9 cellular contexts compared by ENCODE assay signal in genomic region chr1:26177182-26177684, GRCh38. TPM values are rescaled to one million over a fixed set of nuclear protein-coding genes. Genes with fewer than 3 reads are reported as not detected.
DNase-seq lines count a peak whose midpoint lies in the region; ATAC-seq and TF ChIP-seq lines count a peak whose summit lies in the region.
"Had no signal": no experiment of that assay in that cellular context is flagged by ENCODE, and none has a peak within 500 bp of the region (broad histone marks: within the 10 kb centered on the region; RNA-seq: fewer than 3 reads in every experiment).

A gene with protein sequence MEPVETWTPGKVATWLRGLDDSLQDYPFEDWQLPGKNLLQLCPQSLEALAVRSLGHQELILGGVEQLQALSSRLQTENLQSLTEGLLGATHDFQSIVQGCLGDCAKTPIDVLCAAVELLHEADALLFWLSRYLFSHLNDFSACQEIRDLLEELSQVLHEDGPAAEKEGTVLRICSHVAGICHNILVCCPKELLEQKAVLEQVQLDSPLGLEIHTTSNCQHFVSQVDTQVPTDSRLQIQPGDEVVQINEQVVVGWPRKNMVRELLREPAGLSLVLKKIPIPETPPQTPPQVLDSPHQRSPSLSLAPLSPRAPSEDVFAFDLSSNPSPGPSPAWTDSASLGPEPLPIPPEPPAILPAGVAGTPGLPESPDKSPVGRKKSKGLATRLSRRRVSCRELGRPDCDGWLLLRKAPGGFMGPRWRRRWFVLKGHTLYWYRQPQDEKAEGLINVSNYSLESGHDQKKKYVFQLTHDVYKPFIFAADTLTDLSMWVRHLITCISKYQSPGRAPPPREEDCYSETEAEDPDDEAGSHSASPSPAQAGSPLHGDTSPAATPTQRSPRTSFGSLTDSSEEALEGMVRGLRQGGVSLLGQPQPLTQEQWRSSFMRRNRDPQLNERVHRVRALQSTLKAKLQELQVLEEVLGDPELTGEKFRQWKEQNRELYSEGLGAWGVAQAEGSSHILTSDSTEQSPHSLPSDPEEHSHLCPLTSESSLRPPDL (plus strand): TSS chr1:26177491. CDS start chr1:26177548, 57 bp downstream.

- H3K36me3 ChIP-seq in HUES6 (ENCODE audit: control insufficient read depth, insufficient read depth, low read length) (peaks cover 11% of the 10 kb centered on the region), NT2/D1 (ENCODE audit: insufficient read depth, insufficient read length, low read length) (peaks cover 38% of the 10 kb centered on the region), iPS DF 6.9 (ENCODE audit: control insufficient read depth, insufficient read depth, low read length) (no peaks in the 10 kb centered on the region), gastrocnemius medialis (no peaks in the 10 kb centered on the region)

- H3K4me1 ChIP-seq in HUES6 (ENCODE audit: control insufficient read depth, insufficient read depth, low read length) (peaks cover 3% of the 10 kb centered on the region; the same call in 1 of the 2 replicates), NT2/D1 (ENCODE audit: insufficient read depth, insufficient read length) (peaks cover 9% of the 10 kb centered on the region), iPS DF 6.9 (ENCODE audit: control insufficient read depth, insufficient read depth, low read length) (no peaks in the 10 kb centered on the region), gastrocnemius medialis (peaks cover 15% of the 10 kb centered on the region in 2 donors)

- H3K9ac ChIP-seq in HUES6 (ENCODE audit: low read length) (no peak within 1 kb of the TSS), NT2/D1 (ENCODE audit: insufficient read length, low read depth) (peak within 1 kb of the TSS; percentile 79)

- H3K27me3 ChIP-seq in HUES6 (ENCODE audit: control insufficient read depth, insufficient read depth, low read length) (no peaks in the 10 kb centered on the region), NT2/D1 (ENCODE audit: insufficient read depth, insufficient read length) (no peaks in the 10 kb centered on the region), iPS DF 6.9 (ENCODE audit: control insufficient read depth, insufficient read depth, low read length) (no peaks in the 10 kb centered on the region), gastrocnemius medialis (no peaks in the 10 kb centered on the region)

- intact Hi-C loops in gastrocnemius medialis (cut with DNase I; ENCODE audit: low total_unique reads) = no loop called here

- no CpG with 5 or more reads among the region's 21 CpGs for WGBS in iPS DF 6.9 (ENCODE audit: insufficient coverage, insufficient read length)

- no peak for TF ChIP-seq POLR2A in gastrocnemius medialis (IDR thresholded peaks at IDR 0.05)

- H3K9me3 ChIP-seq in HUES6 (ENCODE audit: control insufficient read depth, insufficient read depth, low read depth, low read length) (no peaks in the 10 kb centered on the region), NT2/D1 (ENCODE audit: insufficient read depth, low read length) (no peaks in the 10 kb centered on the region), iPS DF 6.9 (ENCODE audit: control insufficient read depth, insufficient read depth, low read length) (no peaks in the 10 kb centered on the region), gastrocnemius medialis (no peaks in the 10 kb centered on the region)

- TF ChIP-seq CTCF in gastrocnemius medialis (IDR thresholded peaks at IDR 0.05 in 4 of 5, conservative IDR thresholded peaks at IDR 0.05 in 1 of 5) = no peak

- peak within 1 kb of the TSS; percentile 64 for H3K4me3 ChIP-seq in HUES6 (ENCODE audit: low read depth, low read length)
- H3K4me3 ChIP-seq in NT2/D1 (ENCODE audit: insufficient read length, low read depth) = peak within 1 kb of the TSS; percentile 56
- H3K4me3 ChIP-seq in iPS DF 6.9 (ENCODE audit: low read length) = peak within 1 kb of the TSS; percentile 38; the same call in 1 of the 2 replicates
- H3K4me3 ChIP-seq in gastrocnemius medialis = no peak within 1 kb of the TSS

- no peak for ATAC-seq in gastrocnemius medialis
- no peak for ATAC-seq in GM19328 (IDR thresholded peaks at IDR 0.05; ENCODE audit: unreplicated experiment)
- no peak for ATAC-seq in GM19035 (IDR thresholded peaks at IDR 0.05; ENCODE audit: unreplicated experiment)

- DNase-seq in NT2/D1 (ENCODE audit: low read depth, low spot score) (peak; percentile 84), iPS DF 6.9 (ENCODE audit: low read depth, low spot score) (peak; percentile 87), gastrocnemius medialis (no peak), NCI-H748 (lab: John Stamatoyannopoulos, UW; ENCODE audit: unreplicated experiment) (no peak)
- DNase-seq: activated CD4-positive, alpha-beta T cell treated with anti-CD3 and anti-CD28 coated beads, Interleukin-2, amount 50 U/mL, for 1 hour; nucleus accumbens had no signal

- in situ Hi-C loops in gastrocnemius medialis (cut with MboI; ENCODE audit: low sequenced_read_pairs in 4 of 4) = no loop called here

- H3K27ac ChIP-seq in HUES6 (ENCODE audit: low read depth, low read length) (no peak within 1 kb of the TSS), iPS DF 6.9 (ENCODE audit: low read length) (no peak within 1 kb of the TSS), gastrocnemius medialis (peak within 1 kb of the TSS in 3 of 4 donors; percentile 13 to 35 (median 34))

RNA-seq across cellular contexts. Expression of the gene that starts here (rescaled TPM):
- 10 to 100 TPM; 23.7 to 50.6 (median 44.6) TPM for total RNA-seq in gastrocnemius medialis

Comparison
In these comparisons a context has a peak if more than half of its experiments do, and no peak if none do; other contexts are left out.
1. H3K27ac ChIP-seq: peak in gastrocnemius medialis (3 of 4); none in HUES6 (single experiment) and iPS DF 6.9 (single experiment).
2. H3K4me3 ChIP-seq: peak in HUES6 (single experiment), NT2/D1 (single experiment) and iPS DF 6.9 (single experiment); none in gastrocnemius medialis (0 of 4).
3. DNase-seq: peak in NT2/D1 (single experiment) and iPS DF 6.9 (single experiment); none in gastrocnemius medialis (0 of 2) and NCI-H748 (single experiment).